11 cellular contexts compared by ENCODE assay signal in genomic region chr14:68968051-68968450, GRCh38. TPM values are rescaled to one million over a fixed set of nuclear protein-coding genes. Genes with fewer than 3 reads are reported as not detected.
DNase-seq lines count a peak whose midpoint lies in the region; ATAC-seq, FAIRE-seq and TF ChIP-seq lines count a peak whose summit lies in the region.
"Had no signal": no experiment of that assay in that cellular context is flagged by ENCODE, and none has a peak within 500 bp of the region (broad histone marks: within the 10 kb centered on the region; RNA-seq: fewer than 3 reads in every experiment).

No MANE protein-coding gene starts in this region.

- no peaks in the 10 kb centered on the region for H3K9me3 ChIP-seq in CD4-positive, alpha-beta T cell (ENCODE audit: control insufficient read depth, low read length)
- no peaks in the 10 kb centered on the region for H3K9me3 ChIP-seq in astrocyte (ENCODE audit: insufficient read depth, low read depth, low read length)
- H3K9me3 ChIP-seq in small intestine (ENCODE audit: control insufficient read depth, low read depth), result no peaks in the 10 kb centered on the region

- H3K27me3 Mint-ChIP-seq in CD4-positive, alpha-beta T cell, result no peaks in the 10 kb centered on the region
- H3K27me3 Mint-ChIP-seq in astrocyte (ENCODE audit: low read depth, unreplicated experiment), result no peaks in the 10 kb centered on the region

- no peaks in the 10 kb centered on the region for H3K9me3 Mint-ChIP-seq in CD4-positive, alpha-beta T cell
- H3K9me3 Mint-ChIP-seq in astrocyte (ENCODE audit: unreplicated experiment), result no peaks in the 10 kb centered on the region

- peaks cover 98% of the 10 kb centered on the region for H3K4me1 Mint-ChIP-seq in CD4-positive, alpha-beta T cell (ENCODE audit: low read depth)
- peaks cover 92% of the 10 kb centered on the region for H3K4me1 Mint-ChIP-seq in astrocyte (ENCODE audit: low read depth, unreplicated experiment)

- peaks cover 39% of the 10 kb centered on the region for H3K36me3 Mint-ChIP-seq in CD4-positive, alpha-beta T cell (ENCODE audit: low read depth)
- H3K36me3 Mint-ChIP-seq in astrocyte (ENCODE audit: low read depth, unreplicated experiment), result peaks cover 31% of the 10 kb centered on the region

- FAIRE-seq in astrocyte (lab: Jason Lieb, UNC) (no peak), small intestine (lab: Jason Lieb, UNC) (no peak)
- FAIRE-seq: H1 had no signal

- no peaks in the 10 kb centered on the region for H3K27me3 ChIP-seq in CD4-positive, alpha-beta T cell (ENCODE audit: control insufficient read depth, insufficient read depth, low read length)
- H3K27me3 ChIP-seq in astrocyte (ENCODE audit: insufficient read depth, low read length) (no peaks in the 10 kb centered on the region), small intestine (ENCODE audit: control insufficient read depth in 2 of 2, insufficient read depth in 2 of 2, low read length in 2 of 2) (no peaks in the 10 kb centered on the region)

- CTCF ChIA-PET in CD4-positive, alpha-beta T cell (lab: Charles Lee), result interaction anchor here (1.6 kb wide), 1 partner anchor 57 kb away, joined by 3 read pairs; no protein-coding TSS in a partner anchor

- H2AFZ ChIP-seq in astrocyte (ENCODE audit: low read depth, low read length), result no peak overlapping the region

- H3K4me3 Mint-ChIP-seq in CD4-positive, alpha-beta T cell, result peak overlapping the region; percentile 85
- H3K4me3 Mint-ChIP-seq in astrocyte (ENCODE audit: unreplicated experiment), result peak overlapping the region; percentile 55
- H3K4me3 Mint-ChIP-seq: immature natural killer cell had no signal

- DNase-seq in CD4-positive, alpha-beta T cell, result peak; percentile 68 to 85 (median 76)
- DNase-seq in astrocyte (ENCODE audit: low read depth) (no peak), small intestine (peak; percentile 29), globus pallidus (ENCODE audit: low spot score) (no peak)
- DNase-seq: immature natural killer cell had no signal

- ATAC-seq in CD4-positive, alpha-beta T cell (ENCODE audit: poor library complexity), result peak; percentile 88
- ATAC-seq in activated CD4-positive, CD25-positive, alpha-beta regulatory T cell treated with anti-CD3 and anti-CD28 coated beads, Interleukin-2, amount 50 U/mL, for 24 hours, result peak; percentile 51 to 69
- ATAC-seq in HG02885 (IDR thresholded peaks at IDR 0.05; ENCODE audit: poor library complexity, unreplicated experiment), result no peak
- no peak for ATAC-seq in GM21423 (IDR thresholded peaks at IDR 0.05; ENCODE audit: unreplicated experiment)
- no peak for ATAC-seq in HG03045 (IDR thresholded peaks at IDR 0.05; ENCODE audit: unreplicated experiment)

- H3K4me1 ChIP-seq in astrocyte (ENCODE audit: insufficient read depth, low read length) (peaks cover 92% of the 10 kb centered on the region), small intestine (ENCODE audit: control insufficient read depth in 2 of 2, insufficient read depth in 1 of 2, low read depth in 1 of 2, low read length in 1 of 2) (peaks cover 13 to 23% of the 10 kb centered on the region in 2 donors)

- H3K79me2 ChIP-seq in astrocyte (ENCODE audit: insufficient read depth, low read length), result peaks cover 100% of the 10 kb centered on the region

- peak overlapping the region; percentile 94 for H3K27ac ChIP-seq in CD4-positive, alpha-beta T cell (ENCODE audit: low read depth, low read length)
- H3K27ac ChIP-seq in astrocyte (ENCODE audit: low read depth, low read length) (no peak overlapping the region), small intestine (ENCODE audit: low read depth in 1 of 2, low read length in 1 of 2) (peak overlapping the region in 1 of 2 donors; percentile 18)
- H3K27ac ChIP-seq: C4-2B had no signal

- H3K27ac Mint-ChIP-seq in CD4-positive, alpha-beta T cell, result peak overlapping the region; percentile 97
- H3K27ac Mint-ChIP-seq in astrocyte (ENCODE audit: unreplicated experiment), result peak overlapping the region; percentile 34

- intact Hi-C loops in CD4-positive, alpha-beta T cell (cut with DNase I, micrococcal nuclease), result loop anchor here in 1 of 2 experiments (1.0 kb wide), 1 partner anchor 9 kb away; no protein-coding TSS in a partner anchor

- WGBS in small intestine, 3 donors, result 15 to 59% (median 26%) methylated on average over 8 of the region's 8 CpGs

- peak overlapping the region; percentile 65 for H3K4me2 ChIP-seq in astrocyte (ENCODE audit: low read length)

- H3K9ac ChIP-seq in astrocyte (ENCODE audit: low read length), result no peak overlapping the region

- peaks cover 100% of the 10 kb centered on the region for H4K20me1 ChIP-seq in astrocyte (ENCODE audit: insufficient read depth, low read length)

- H3K36me3 ChIP-seq in astrocyte (ENCODE audit: insufficient read depth, low read length) (peaks cover 58% of the 10 kb centered on the region), small intestine (ENCODE audit: control insufficient read depth in 2 of 2, insufficient read depth in 2 of 2, low read length in 2 of 2) (no peaks in the 10 kb centered on the region)

- TF ChIP-seq CTCF in CD4-positive, alpha-beta T cell (IDR thresholded peaks at IDR 0.05), result no peak
- no peak for TF ChIP-seq CTCF in astrocyte (IDR thresholded peaks at IDR 0.05; ENCODE audit: insufficient read depth, low read depth, low read length)

- POLR2A ChIA-PET in CD4-positive, alpha-beta T cell (lab: Charles Lee), result interaction anchor here (1.6 to 4.6 kb wide), 4 partner anchors 10 to 173 kb away, joined by 7 to 37 read pairs (median 12); no protein-coding TSS in a partner anchor

- H3K4me3 ChIP-seq in astrocyte (ENCODE audit: insufficient read depth, low read depth, low read length) (no peak overlapping the region), small intestine (ENCODE audit: low read depth in 1 of 2, low read length in 2 of 2) (no peak overlapping the region)

RNA-seq across cellular contexts. Expression of gene ACTN1, which starts 11.1 kb away (rescaled TPM):
- total RNA-seq in CD4-positive, alpha-beta T cell, result 100 to 1,000 TPM; 128 to 143 TPM
- 1,163 and 1,186 TPM in 2 replicates for total RNA-seq in astrocyte
- polyA plus RNA-seq in small intestine, result 10 to 100 TPM in 2 of 3 donors, 1 to 10 TPM in 1; 6.7 to 55.9 (median 10.3) TPM

Comparison
In these comparisons a context has a peak if more than half of its experiments do, and no peak if none do; other contexts are left out.
1. ATAC-seq: peak in CD4-positive, alpha-beta T cell (single experiment) and activated CD4-positive, CD25-positive, alpha-beta regulatory T cell treated with anti-CD3 and anti-CD28 coated beads, Interleukin-2, amount 50 U/mL, for 24 hours (2 of 2); none in HG02885 (single experiment), GM21423 (single experiment) and HG03045 (single experiment).
2. DNase-seq: peak in CD4-positive, alpha-beta T cell (10 of 10) and small intestine (single experiment); none in astrocyte (single experiment) and globus pallidus (single experiment).